Comparison of ENCODE assay signal across 1 cellular context in the genomic region with DNA sequence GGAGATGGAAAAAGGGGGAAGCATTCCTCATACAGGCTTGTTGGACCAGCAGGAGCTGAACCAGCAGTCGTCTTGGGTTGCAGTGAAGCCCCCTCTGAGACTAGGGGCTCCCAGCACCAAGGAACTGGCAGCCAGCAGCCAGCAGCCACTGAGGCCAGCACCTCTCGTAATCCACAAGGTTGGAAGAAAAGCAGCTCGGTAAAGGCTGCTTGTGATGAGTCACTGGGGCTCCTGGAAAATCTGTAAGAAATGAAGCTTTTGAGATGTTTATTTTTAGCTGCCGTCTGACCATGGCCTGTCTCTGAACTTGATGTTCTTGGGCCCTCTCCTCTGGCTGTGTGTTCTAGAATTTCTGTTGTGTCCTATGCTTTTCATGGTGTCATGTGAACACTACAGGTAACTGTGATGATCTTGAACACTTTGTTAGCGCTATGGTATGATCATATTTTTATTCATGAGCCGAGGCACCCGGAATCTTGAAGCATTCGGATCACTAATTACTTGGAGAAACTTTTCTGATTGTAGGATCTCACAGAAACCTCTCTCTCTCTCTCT.
TF ChIP-seq lines count a peak whose summit lies in the region.

No MANE protein-coding gene starts in this region.

TF ChIP-seq in SK-N-SH, 30 proteins besides CTCF, POLR2A, EP300 and RAD21 (continued from another document):
- TF ChIP-seq RFX5 (IDR thresholded peaks at IDR 0.05; ENCODE audit: low read length): no peak
- TF ChIP-seq MEF2A (IDR thresholded peaks at IDR 0.05; ENCODE audit: borderline replicate concordance, low read depth): 0 out of 2 replicates have a peak, but pooled peaks have one; percentile 21
